ENCODE assay signal across 8 cellular contexts in the genomic region with DNA sequence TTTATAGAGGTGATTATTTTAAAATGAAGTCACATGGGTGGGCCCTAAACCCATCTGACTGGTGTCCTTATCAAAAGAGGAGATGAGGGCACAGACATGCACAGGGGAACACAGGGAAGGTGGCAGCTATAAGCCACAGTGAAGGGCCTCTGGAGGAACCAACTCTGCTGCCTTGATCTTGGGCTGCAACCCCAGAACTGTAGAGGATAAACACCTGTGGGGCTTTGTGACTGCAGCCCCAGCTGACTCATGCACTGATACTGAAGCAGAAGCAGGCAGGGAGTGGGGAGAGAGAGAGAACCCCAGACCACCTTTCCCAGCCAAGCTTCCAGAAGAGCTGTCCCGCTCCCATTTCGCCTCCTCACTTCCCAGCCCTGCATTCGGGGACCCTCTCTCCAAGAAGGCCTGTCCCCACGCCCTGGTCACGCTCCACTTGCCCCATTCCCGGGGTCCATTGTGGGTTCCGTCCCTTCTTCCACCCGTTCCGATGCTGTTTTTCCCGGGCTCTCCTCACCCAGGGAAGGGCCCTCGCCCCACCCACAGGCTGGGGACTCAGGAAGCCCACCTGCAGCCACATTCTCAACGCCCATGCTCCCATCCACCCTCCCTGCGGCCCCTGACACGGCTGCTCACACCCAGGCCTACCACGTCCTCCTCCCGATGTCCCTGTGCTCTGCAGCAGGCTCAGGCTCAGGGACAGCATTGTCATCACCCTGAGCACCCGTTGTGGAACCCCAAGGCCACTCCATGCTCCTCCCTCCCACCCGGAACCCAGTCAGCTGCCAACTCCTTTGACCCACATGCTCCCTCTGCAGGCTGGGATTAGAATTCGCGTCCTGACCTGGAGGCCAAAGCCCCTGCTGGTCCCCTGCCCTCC.
DNase-seq lines count a peak whose midpoint lies in the region; ATAC-seq and TF ChIP-seq lines count a peak whose summit lies in the region.

No MANE protein-coding gene starts in this region.

- intact Hi-C loops in MCF 10A (cut with micrococcal nuclease) (loop anchor here (1.0 kb wide), 1 partner anchor 876 kb away; no protein-coding TSS in a partner anchor), mucosa of descending colon (cut with DNase I, micrococcal nuclease) (no loop called here)

- H3K9me3 Mint-ChIP-seq in activated T-cell treated with anti-CD3 and anti-CD28 coated beads, Interleukin-2, amount 50 U/mL, for 24 hours: no peaks in the 10 kb centered on the region
- H3K9me3 Mint-ChIP-seq in MCF 10A (ENCODE audit: unreplicated experiment): peaks cover 8% of the 10 kb centered on the region

- H3K9me3 ChIP-seq in mucosa of descending colon: no peaks in the 10 kb centered on the region

- DNase-seq in activated T-cell treated with anti-CD3 and anti-CD28 coated beads for 24 hours (ENCODE audit: low read depth) (peak; percentile 1), NCI-H1092 treated with DMSO at 0.1 percent for 48 hours (lab: John Stamatoyannopoulos, UW) (peak; percentile 47), MCF 10A (ENCODE audit: unreplicated experiment) (peak; percentile 46), mucosa of descending colon (peak in 2 of 3 donors; percentile 55 to 58)
- DNase-seq in activated T-cell treated with anti-CD3 and anti-CD28 coated beads, Interleukin-2, amount 50 U/mL, for 24 hours: no peak

- peaks cover 15% of the 10 kb centered on the region for H3K27me3 Mint-ChIP-seq in activated T-cell treated with anti-CD3 and anti-CD28 coated beads, Interleukin-2, amount 50 U/mL, for 24 hours
- H3K27me3 Mint-ChIP-seq in MCF 10A (ENCODE audit: insufficient read depth, unreplicated experiment): peaks cover 21% of the 10 kb centered on the region

- CTCF ChIA-PET in MCF 10A (lab: Yijun Ruan, JAX): interaction anchor here (0.7 to 1.2 kb wide), 5 partner anchors 12 to 517 kb away, joined by 3 to 4 read pairs (median 3); no protein-coding TSS in a partner anchor

- peak; percentile 37 for TF ChIP-seq CTCF in MCF 10A (IDR thresholded peaks at IDR 0.05; ENCODE audit: unreplicated experiment)
- peak; percentile 40 for TF ChIP-seq CTCF in mucosa of descending colon (IDR thresholded peaks at IDR 0.05)

- peak; percentile 68 for ATAC-seq in mucosa of descending colon
- no peak for ATAC-seq in GM19324 (IDR thresholded peaks at IDR 0.05; ENCODE audit: low FRiP score, unreplicated experiment)
- no peak for ATAC-seq in GM21529 (IDR thresholded peaks at IDR 0.05; ENCODE audit: unreplicated experiment)
- no peak for ATAC-seq in HG02642 (IDR thresholded peaks at IDR 0.05; ENCODE audit: poor library complexity, unreplicated experiment)

- POLR2A ChIA-PET in MCF 10A (lab: Yijun Ruan, JAX): interaction anchor here (0.6 kb wide), 1 partner anchor 11 kb away, joined by 3 read pairs; no protein-coding TSS in a partner anchor

- H3K4me1 Mint-ChIP-seq in activated T-cell treated with anti-CD3 and anti-CD28 coated beads, Interleukin-2, amount 50 U/mL, for 24 hours (ENCODE audit: low read depth): no peaks in the 10 kb centered on the region
- no peaks in the 10 kb centered on the region for H3K4me1 Mint-ChIP-seq in MCF 10A (ENCODE audit: insufficient read depth, unreplicated experiment)

- H3K4me1 ChIP-seq in mucosa of descending colon (ENCODE audit: low read depth): no peaks in the 10 kb centered on the region

- no peak overlapping the region for H3K27ac Mint-ChIP-seq in activated T-cell treated with anti-CD3 and anti-CD28 coated beads, Interleukin-2, amount 50 U/mL, for 24 hours
- no peak overlapping the region for H3K27ac Mint-ChIP-seq in MCF 10A (ENCODE audit: low read depth, unreplicated experiment)

- BruUV-seq in MCF 10A (replicated peaks; lab: Mats Ljungman, UMichigan): no TSS peak

- no peak overlapping the region for H3K4me3 ChIP-seq in mucosa of descending colon

- no peaks in the 10 kb centered on the region for H3K36me3 ChIP-seq in mucosa of descending colon (ENCODE audit: low read depth)

- no peaks in the 10 kb centered on the region for H3K36me3 Mint-ChIP-seq in activated T-cell treated with anti-CD3 and anti-CD28 coated beads, Interleukin-2, amount 50 U/mL, for 24 hours (ENCODE audit: low read depth)
- H3K36me3 Mint-ChIP-seq in MCF 10A (ENCODE audit: insufficient read depth, unreplicated experiment): no peaks in the 10 kb centered on the region

- H3K4me3 Mint-ChIP-seq in activated T-cell treated with anti-CD3 and anti-CD28 coated beads, Interleukin-2, amount 50 U/mL, for 24 hours: no peak overlapping the region
- no peak overlapping the region for H3K4me3 Mint-ChIP-seq in MCF 10A (ENCODE audit: unreplicated experiment)
